12 cellular contexts compared by ENCODE assay signal in the genomic region with DNA sequence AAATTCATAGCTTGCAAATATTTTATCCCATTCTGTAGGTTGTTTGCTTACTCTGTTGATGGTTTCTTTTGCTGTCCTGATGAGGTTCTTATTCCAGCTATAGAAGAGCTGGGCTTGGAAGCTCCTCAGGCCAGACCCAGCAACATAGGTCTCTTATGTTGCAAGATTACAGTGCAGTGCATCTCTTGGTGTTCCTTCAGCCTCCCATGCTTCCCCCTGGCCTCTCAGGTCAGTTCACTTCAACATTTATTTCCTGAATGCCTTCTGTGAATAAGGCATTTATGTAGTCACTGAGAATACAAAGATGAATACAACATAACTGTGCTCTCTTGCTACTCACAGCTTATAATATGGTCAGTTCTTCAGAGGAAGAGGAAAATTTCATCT.
DNase-seq lines count a peak whose midpoint lies in the region; ATAC-seq lines count a peak whose summit lies in the region.
"Had no signal": no experiment of that assay in that cellular context is flagged by ENCODE, and none has a peak within 500 bp of the region (broad histone marks: within the 10 kb centered on the region; RNA-seq: fewer than 3 reads in every experiment).

No MANE protein-coding gene starts in this region.

- no peak overlapping the region for H3K4me3 ChIP-seq in GM23248
- H3K4me3 ChIP-seq in trophoblast cell (ENCODE audit: low read depth, low read length), result no peak overlapping the region

- DNase-seq in activated T-cell treated with anti-CD3 and anti-CD28 coated beads, Interleukin-2, amount 50 U/mL, for 24 hours, result no peak
- DNase-seq in activated T-cell treated with anti-CD3 and anti-CD28 coated beads for 4 hours (no peak), GM23248 (peak; percentile 9), M059J (ENCODE audit: low read depth) (peak; percentile 25), trophoblast cell (no peak), activated gamma-delta T cell (lab: John Stamatoyannopoulos, UW) (no peak)
- DNase-seq: activated CD4-positive, alpha-beta T cell treated with anti-CD3 and anti-CD28 coated beads, Interleukin-2, amount 50 U/mL, for 48 hours; activated naive CD8-positive, alpha-beta T cell treated with anti-CD3 and anti-CD28 coated beads, Interleukin-2, amount 10 ng/mL, durations not matched to agents 7 days and 5 days had no signal

- H2AFZ ChIP-seq in GM23248 (no peak overlapping the region), trophoblast cell (ENCODE audit: insufficient read depth, low read length, poor library complexity) (peak overlapping the region; percentile 71)

- peak overlapping the region; percentile 87 for H4K12ac ChIP-seq in trophoblast cell (ENCODE audit: low read depth, low read length)

- H3K4me1 ChIP-seq in GM23248 (ENCODE audit: insufficient read depth), result 0 out of 2 replicates have a peak, but pooled peaks cover 8% of the 10 kb centered on the region
- peaks cover 4 to 6% of the 10 kb centered on the region in 2 experiments for H3K4me1 ChIP-seq in trophoblast cell (ENCODE audit: control insufficient read depth in 1 of 2, insufficient read depth in 2 of 2, low read length in 2 of 2)

- H3K27me3 ChIP-seq in GM23248 (replicated peaks; ENCODE audit: insufficient read depth) (no peaks in the 10 kb centered on the region), trophoblast cell (ENCODE audit: insufficient read depth, low read length) (no peaks in the 10 kb centered on the region)

- peak overlapping the region; percentile 75 for H3K18ac ChIP-seq in trophoblast cell (ENCODE audit: low read length)

- peaks cover 7% of the 10 kb centered on the region for H3K9me3 Mint-ChIP-seq in activated T-cell treated with anti-CD3 and anti-CD28 coated beads, Interleukin-2, amount 50 U/mL, for 24 hours

- in situ Hi-C loops in GM23248 (cut with MboI), result no loop called here

- peak overlapping the region; percentile 96 for H2BK12ac ChIP-seq in trophoblast cell (ENCODE audit: low read length)

- no peak overlapping the region for H3K23ac ChIP-seq in trophoblast cell (ENCODE audit: low read length)

- H2BK120ac ChIP-seq in trophoblast cell (ENCODE audit: insufficient read depth, low read length, poor library complexity), result peak overlapping the region; percentile 99

- no peaks in the 10 kb centered on the region for H3K36me3 Mint-ChIP-seq in activated T-cell treated with anti-CD3 and anti-CD28 coated beads, Interleukin-2, amount 50 U/mL, for 24 hours (ENCODE audit: low read depth)

- peaks cover 38% of the 10 kb centered on the region for H3K79me1 ChIP-seq in trophoblast cell (ENCODE audit: low read length)

- H3K14ac ChIP-seq in trophoblast cell (ENCODE audit: low read length), result peak overlapping the region; percentile 92

- peak overlapping the region; percentile 99 for H2BK5ac ChIP-seq in trophoblast cell (ENCODE audit: low read depth, low read length, poor library complexity)

- peak overlapping the region; percentile 83 for H3K4ac ChIP-seq in trophoblast cell (ENCODE audit: low read depth, low read length)

- H3K9ac ChIP-seq in GM23248 (no peak overlapping the region), trophoblast cell (ENCODE audit: low read length) (no peak overlapping the region)

- no peak for ATAC-seq in HG03469 (IDR thresholded peaks at IDR 0.05; ENCODE audit: unreplicated experiment)
- ATAC-seq in GM21367 (IDR thresholded peaks at IDR 0.05; ENCODE audit: unreplicated experiment), result no peak
- ATAC-seq: stimulated activated memory B cell treated with anti-CD40 and anti-IgM and Interleukin-4, amounts not matched to agents 10 μg/mL and 1 μg/mL and 100 μg/mL, for 72 hours had no signal

- H2AK5ac ChIP-seq in trophoblast cell (ENCODE audit: low read length), result no peak overlapping the region

- H4K8ac ChIP-seq in trophoblast cell (ENCODE audit: low read depth, low read length), result peak overlapping the region; percentile 60

- H3K36me3 ChIP-seq in GM23248 (ENCODE audit: low read depth) (no peaks in the 10 kb centered on the region), trophoblast cell (ENCODE audit: control insufficient read depth in 1 of 2, insufficient read depth in 2 of 2, low read length in 2 of 2) (no peaks in the 10 kb centered on the region)

- peak overlapping the region; percentile 95 for H4K91ac ChIP-seq in trophoblast cell (ENCODE audit: low read depth, low read length)

- no peak overlapping the region for H3K4me2 ChIP-seq in GM23248 (ENCODE audit: unreplicated experiment)
- no peak overlapping the region for H3K4me2 ChIP-seq in trophoblast cell (ENCODE audit: low read length)

- peaks cover 14% of the 10 kb centered on the region for H3F3A ChIP-seq in GM23248 (ENCODE audit: insufficient read depth)

- no peaks in the 10 kb centered on the region for H4K20me1 ChIP-seq in GM23248 (ENCODE audit: insufficient read depth)

- H3K27me3 Mint-ChIP-seq in activated T-cell treated with anti-CD3 and anti-CD28 coated beads, Interleukin-2, amount 50 U/mL, for 24 hours, result peaks cover 3% of the 10 kb centered on the region
- H3K27me3 Mint-ChIP-seq: activated naive CD8-positive, alpha-beta T cell treated with anti-CD3 and anti-CD28 coated beads, Interleukin-2, amount 10 ng/mL, durations not matched to agents 7 days and 5 days; stimulated activated memory B cell treated with anti-CD40 and anti-IgM and Interleukin-4, amounts not matched to agents 10 μg/mL and 1 μg/mL and 100 μg/mL, for 72 hours had no signal

- no peaks in the 10 kb centered on the region for H3K9me2 ChIP-seq in GM23248 (ENCODE audit: insufficient read depth)

- no peaks in the 10 kb centered on the region for H3K9me3 ChIP-seq in GM23248 (ENCODE audit: low read depth)
- no peaks in the 10 kb centered on the region for H3K9me3 ChIP-seq in trophoblast cell (ENCODE audit: insufficient read depth, low read depth, low read length)

- H3K79me2 ChIP-seq in GM23248 (ENCODE audit: insufficient read depth) (no peaks in the 10 kb centered on the region), trophoblast cell (ENCODE audit: control insufficient read depth, insufficient read depth, low read length, poor library complexity) (no peaks in the 10 kb centered on the region)

- H3K4me1 Mint-ChIP-seq in activated T-cell treated with anti-CD3 and anti-CD28 coated beads, Interleukin-2, amount 50 U/mL, for 24 hours (ENCODE audit: low read depth), result peaks cover 18% of the 10 kb centered on the region

- H3K4me3 Mint-ChIP-seq in activated T-cell treated with anti-CD3 and anti-CD28 coated beads, Interleukin-2, amount 50 U/mL, for 24 hours, result no peak overlapping the region
- H3K4me3 Mint-ChIP-seq: activated naive CD8-positive, alpha-beta T cell treated with anti-CD3 and anti-CD28 coated beads, Interleukin-2, amount 10 ng/mL, durations not matched to agents 7 days and 5 days; memory B cell; stimulated activated memory B cell treated with anti-CD40 and anti-IgM and Interleukin-4, amounts not matched to agents 10 μg/mL and 1 μg/mL and 100 μg/mL, for 72 hours had no signal

- no peak overlapping the region for H3K27ac ChIP-seq in GM23248
- peak overlapping the region; percentile 83 for H3K27ac ChIP-seq in trophoblast cell (ENCODE audit: low read depth, low read length)

- H3K27ac Mint-ChIP-seq in activated T-cell treated with anti-CD3 and anti-CD28 coated beads, Interleukin-2, amount 50 U/mL, for 24 hours, result peak overlapping the region; percentile 60
- H3K27ac Mint-ChIP-seq: activated naive CD8-positive, alpha-beta T cell treated with anti-CD3 and anti-CD28 coated beads, Interleukin-2, amount 10 ng/mL, durations not matched to agents 7 days and 5 days; stimulated activated memory B cell treated with anti-CD40 and anti-IgM and Interleukin-4, amounts not matched to agents 10 μg/mL and 1 μg/mL and 100 μg/mL, for 72 hours had no signal

Comparison
In these comparisons a context has a peak if more than half of its experiments do, and no peak if none do; other contexts are left out.
1. DNase-seq: peak in GM23248 (single experiment) and M059J (single experiment); none in activated T-cell treated with anti-CD3 and anti-CD28 coated beads, Interleukin-2, amount 50 U/mL, for 24 hours (single experiment), activated T-cell treated with anti-CD3 and anti-CD28 coated beads for 4 hours (single experiment), trophoblast cell (0 of 2) and activated gamma-delta T cell (single experiment).